In genomic region chr1:198906739-198907422, GRCh38 we compare ENCODE assay signal across 16 cellular contexts.
A peak's percentile ranks its signal among the peaks of the same experiment; 100 is the strongest.
DNase-seq lines count a peak whose midpoint lies in the region; ATAC-seq, FAIRE-seq and TF ChIP-seq lines count a peak whose summit lies in the region.
"Had no signal": no experiment of that assay in that cellular context is flagged by ENCODE, and none has a peak within 500 bp of the region (broad histone marks: within the 10 kb centered on the region; RNA-seq: fewer than 3 reads in every experiment).

No MANE protein-coding gene starts in this region.

- in situ Hi-C loops in G401 (cut with HindIII; ENCODE audit: low sequenced_read_pairs) = no loop called here

- no peak for FAIRE-seq in RCC 7860 (lab: Jason Lieb, UNC)

- no peak for DNase-seq in CD4-positive, CD25-positive, alpha-beta regulatory T cell
- DNase-seq in G401 (ENCODE audit: low spot score) (peak; percentile 55), chondrocyte (ENCODE audit: low spot score) (no peak), KG1 (lab: John Stamatoyannopoulos, UW) (no peak), RCC 7860 (ENCODE audit: low spot score) (no peak)
- no peak for DNase-seq in stimulated activated CD4-positive, alpha-beta T cell treated with anti-CD3 and anti-CD28 coated beads, Interleukin-2, amount 100 ng/mL, for 24 hours
- DNase-seq: amygdala, MG63, NCI-H187, NCI-H524 treated with DMSO at 0.1 percent for 48 hours, occipital lobe, stomach had no signal

- no peaks in the 10 kb centered on the region for H3K36me3 ChIP-seq in CD4-positive, CD25-positive, alpha-beta regulatory T cell (ENCODE audit: control insufficient read depth, insufficient read depth, low read length)
- no peaks in the 10 kb centered on the region; the same call in 1 of the 2 replicates for H3K36me3 ChIP-seq in KMS-11 (ENCODE audit: insufficient read depth)
- H3K36me3 ChIP-seq: MG63, stomach had no signal

- peaks cover 0 to 4% (median 0%) of the 10 kb centered on the region in 7 donors for H3K9me3 Mint-ChIP-seq in CD4-positive, CD25-positive, alpha-beta regulatory T cell
- H3K9me3 Mint-ChIP-seq in chondrocyte (ENCODE audit: low read depth) = no peaks in the 10 kb centered on the region

- H4K20me1 ChIP-seq in KMS-11 (ENCODE audit: insufficient read depth) = no peaks in the 10 kb centered on the region; the same call in 1 of the 2 replicates

- peaks cover 95% of the 10 kb centered on the region for H3K79me2 ChIP-seq in KMS-11 (ENCODE audit: insufficient read depth, low read depth)

- H3K9ac ChIP-seq in KMS-11 = peak overlapping the region; percentile 58; the same call in 1 of the 2 replicates

- TF ChIP-seq CTCF in KMS-11 (conservative IDR thresholded peaks at IDR 0.05; ENCODE audit: low read depth, low read length) = no peak
- no peak for TF ChIP-seq CTCF in chondrocyte (IDR thresholded peaks at IDR 0.05)

- peaks cover 29 to 52% (median 35%) of the 10 kb centered on the region in 4 donors for H3K4me1 Mint-ChIP-seq in CD4-positive, CD25-positive, alpha-beta regulatory T cell
- H3K4me1 Mint-ChIP-seq in chondrocyte (ENCODE audit: low read depth) = peaks cover 77% of the 10 kb centered on the region

- H3K27me3 Mint-ChIP-seq in CD4-positive, CD25-positive, alpha-beta regulatory T cell = peaks cover 4% of the 10 kb centered on the region
- no peaks in the 10 kb centered on the region for H3K27me3 Mint-ChIP-seq in chondrocyte (ENCODE audit: low read depth)
- H3K27me3 Mint-ChIP-seq: B cell had no signal

- H3K4me3 Mint-ChIP-seq in CD4-positive, CD25-positive, alpha-beta regulatory T cell = peak overlapping the region; percentile 6 to 77 (median 41)
- H3K4me3 Mint-ChIP-seq in chondrocyte (ENCODE audit: unreplicated experiment) = no peak overlapping the region
- H3K4me3 Mint-ChIP-seq: B cell had no signal

- H3K27ac ChIP-seq in CD4-positive, CD25-positive, alpha-beta regulatory T cell (ENCODE audit: insufficient read depth, low read length, poor library complexity, severe bottlenecking) = no peak overlapping the region
- H3K27ac ChIP-seq in KMS-11 = peak overlapping the region; percentile 84
- H3K27ac ChIP-seq: stomach, VCaP had no signal

- H3K4me1 ChIP-seq in CD4-positive, CD25-positive, alpha-beta regulatory T cell (ENCODE audit: control insufficient read depth, insufficient read depth, low read length, poor library complexity, severe bottlenecking) = peaks cover 10% of the 10 kb centered on the region
- H3K4me1 ChIP-seq in KMS-11 (ENCODE audit: low read depth, poor library complexity, severe bottlenecking) = peaks cover 99% of the 10 kb centered on the region

- H3K27ac Mint-ChIP-seq in CD4-positive, CD25-positive, alpha-beta regulatory T cell = peak overlapping the region in 2 of 3 donors; percentile 28 to 60
- peak overlapping the region; percentile 50 for H3K27ac Mint-ChIP-seq in chondrocyte (ENCODE audit: unreplicated experiment)
- H3K27ac Mint-ChIP-seq: B cell had no signal

- no peaks in the 10 kb centered on the region for H3K27me3 ChIP-seq in CD4-positive, CD25-positive, alpha-beta regulatory T cell (ENCODE audit: control insufficient read depth, insufficient read depth, low read length)
- H3K27me3 ChIP-seq in KMS-11 (ENCODE audit: insufficient read depth, low read depth) = no peaks in the 10 kb centered on the region
- H3K27me3 ChIP-seq: MG63, stomach had no signal

- peaks cover 8% of the 10 kb centered on the region for H3K36me3 Mint-ChIP-seq in CD4-positive, CD25-positive, alpha-beta regulatory T cell
- peaks cover 17% of the 10 kb centered on the region for H3K36me3 Mint-ChIP-seq in chondrocyte (ENCODE audit: low read depth)

- peak; percentile 22 to 28 for ATAC-seq in CD4-positive, CD25-positive, alpha-beta regulatory T cell (ENCODE audit: low read depth in 2 of 2)
- no peak for ATAC-seq in HG03457 (IDR thresholded peaks at IDR 0.05; ENCODE audit: unreplicated experiment)

- peak overlapping the region; percentile 79 for H3K4me2 ChIP-seq in KMS-11

- peak overlapping the region; percentile 54 for H3K4me3 ChIP-seq in CD4-positive, CD25-positive, alpha-beta regulatory T cell (ENCODE audit: low read depth, low read length)
- no peak overlapping the region for H3K4me3 ChIP-seq in KMS-11 (IDR thresholded peaks at IDR 0.05; ENCODE audit: insufficient read depth, low read depth, low read length)
- H3K4me3 ChIP-seq: MG63, stomach had no signal

- H2AFZ ChIP-seq in KMS-11 (ENCODE audit: low read depth) = no peak overlapping the region

- H3K9me3 ChIP-seq in CD4-positive, CD25-positive, alpha-beta regulatory T cell (ENCODE audit: control insufficient read depth in 2 of 2, low read length in 2 of 2) = no peaks in the 10 kb centered on the region
- H3K9me3 ChIP-seq: MG63, stomach had no signal
